In genomic region chr20:853406-853996, GRCh38 we compare ENCODE assay signal across 1 cellular context.
TF ChIP-seq lines count a peak whose summit lies in the region.

No MANE protein-coding gene starts in this region.

TF ChIP-seq in H1, 55 proteins besides CTCF, POLR2A, EP300 and RAD21:
- 0 out of 2 replicates have a peak, but pooled peaks have one; percentile 55 for TF ChIP-seq KDM1A (IDR thresholded peaks at IDR 0.05; ENCODE audit: borderline replicate concordance, low read length)
- no peak for TF ChIP-seq JUN (IDR thresholded peaks at IDR 0.05; ENCODE audit: low read depth, low read length)
